ENCODE assay signal across 23 cellular contexts in the genomic region with DNA sequence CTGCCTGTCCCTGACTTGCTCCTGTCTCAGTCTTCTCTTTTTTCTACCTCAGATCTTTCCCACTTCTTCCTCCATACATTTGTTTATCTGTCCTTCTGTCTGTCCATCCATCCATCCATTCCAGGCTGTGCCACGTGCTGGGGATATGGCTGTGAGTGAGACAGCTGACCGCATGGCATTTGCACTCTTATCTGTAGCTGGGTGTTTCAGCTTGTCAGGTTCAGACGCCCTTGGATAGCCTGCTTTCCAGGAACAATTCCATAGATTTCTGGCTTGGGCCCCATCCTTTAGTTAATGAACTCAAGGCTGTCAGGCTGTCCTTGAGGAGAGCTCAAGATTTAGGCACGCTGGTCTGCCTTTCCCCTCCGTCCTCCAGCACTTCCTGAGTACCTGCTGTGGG.
"Had no signal": no experiment of that assay in that cellular context is flagged by ENCODE, and none has a peak within 500 bp of the region (broad histone marks: within the 10 kb centered on the region; RNA-seq: fewer than 3 reads in every experiment).

No MANE protein-coding gene starts in this region.

- FAIRE-seq: small intestine, urothelium cell line had no signal

- H3K4me3 ChIP-seq: hepatocyte, lung, neural progenitor cell, ovary, sigmoid colon, spleen, suprapubic skin, thoracic aorta, tibial artery, upper lobe of right lung had no signal

- H3K27ac ChIP-seq: hepatocyte, neural progenitor cell, ovary, sigmoid colon, spleen, suprapubic skin, thoracic aorta, tibial artery, upper lobe of right lung had no signal

- H2AFZ ChIP-seq: hepatocyte, neural progenitor cell had no signal

- H3K27me3 ChIP-seq: hepatocyte, ovary, sigmoid colon, tibial artery, upper lobe of right lung had no signal

- H3K9ac ChIP-seq: neural progenitor cell had no signal

- H3K79me2 ChIP-seq: hepatocyte had no signal

- ATAC-seq: left lobe of liver; natural killer cell; stimulated activated effector memory CD8-positive, alpha-beta T cell treated with anti-CD3 and anti-CD28 coated beads, Interleukin-12 subunit alpha, Interleukin-12 subunit beta, amount 100 ng/mL, for 72 hours; upper lobe of right lung had no signal

- H3K9me3 ChIP-seq: ovary, sigmoid colon, spleen, suprapubic skin, thoracic aorta, tibial artery, upper lobe of right lung had no signal

- H3K36me3 ChIP-seq: neural progenitor cell, ovary, sigmoid colon, spleen, suprapubic skin, thoracic aorta, tibial artery, upper lobe of right lung had no signal

- H3K4me2 ChIP-seq: hepatocyte, neural progenitor cell had no signal

- DNase-seq: islet precursor cell; mesendoderm; naive B cell; natural killer cell; nephron progenitor cell; ovary; right cardiac atrium; sigmoid colon; small intestine; spleen; stimulated activated CD4-positive, alpha-beta T cell treated with anti-CD3 and anti-CD28 coated beads, Interleukin-4, amount 100 ng/mL, for 24 hours; stimulated activated naive CD4-positive, alpha-beta T cell; tibial artery; trophoblast cell; upper lobe of right lung had no signal
